1 cellular context compared by ENCODE assay signal in genomic region chr12:8493084-8493483, GRCh38.
TF ChIP-seq lines count a peak whose summit lies in the region.

No MANE protein-coding gene starts in this region.

TF ChIP-seq in GM12878, 131 proteins besides CTCF, POLR2A, EP300 and RAD21 (continued from another document):
- no peak for TF ChIP-seq PKNOX1 (IDR thresholded peaks at IDR 0.05)
- TF ChIP-seq USF2 (IDR thresholded peaks at IDR 0.05; ENCODE audit: borderline replicate concordance, low read depth, low read length) = no peak
- no peak for TF ChIP-seq BCLAF1 (IDR thresholded peaks at IDR 0.05)
- TF ChIP-seq ASH2L (IDR thresholded peaks at IDR 0.05; ENCODE audit: borderline replicate concordance, low read depth) = no peak
